Comparison of ENCODE assay signal across 22 cellular contexts in the genomic region with DNA sequence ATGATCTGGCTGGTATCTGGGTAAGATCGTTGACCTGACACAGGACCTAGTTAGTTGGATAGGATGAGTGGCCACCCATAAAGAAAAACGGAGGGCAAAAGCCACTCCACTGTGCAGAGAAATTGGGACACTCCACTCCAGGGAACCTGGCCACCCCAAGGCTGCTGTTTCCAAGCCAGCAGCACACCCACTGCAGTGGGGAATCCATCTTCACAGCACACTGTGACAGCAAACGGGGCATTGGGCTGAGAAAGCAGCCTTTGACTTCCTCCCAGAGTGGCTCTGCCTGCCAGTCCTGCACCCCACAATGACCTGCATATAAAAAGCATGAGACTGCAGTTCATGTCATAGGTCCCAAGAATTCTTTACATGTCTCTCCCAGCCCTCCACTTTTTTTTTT. TPM values are rescaled to one million over a fixed set of nuclear protein-coding genes. Genes with fewer than 3 reads are reported as not detected.
A peak's percentile ranks its signal among the peaks of the same experiment; 100 is the strongest.
DNase-seq lines count a peak whose midpoint lies in the region; ATAC-seq and TF ChIP-seq lines count a peak whose summit lies in the region.
"Had no signal": no experiment of that assay in that cellular context is flagged by ENCODE, and none has a peak within 500 bp of the region (broad histone marks: within the 10 kb centered on the region; RNA-seq: fewer than 3 reads in every experiment).

No MANE protein-coding gene starts in this region.

- H3K79me2 ChIP-seq in HCT116 (ENCODE audit: insufficient read depth, low read length) = peaks cover 8% of the 10 kb centered on the region; the same call in 1 of the 2 replicates

- TF ChIP-seq CTCF in Caco-2 (IDR thresholded peaks at IDR 0.05; ENCODE audit: insufficient read depth in 1 of 2, low read depth in 1 of 2, low read length in 1 of 2, severe bottlenecking in 1 of 2, unreplicated experiment in 1 of 2) = no peak
- TF ChIP-seq CTCF in HCT116 (IDR thresholded peaks at IDR 0.05 in 2 of 3, conservative IDR thresholded peaks at IDR 0.05 in 1 of 3; ENCODE audit: borderline replicate concordance in 1 of 3, insufficient read depth in 1 of 3, low read depth in 2 of 3, low read length in 2 of 3) = no peak
- no peak for TF ChIP-seq CTCF in brain microvascular endothelial cell (IDR thresholded peaks at IDR 0.05; ENCODE audit: low read depth, low read length, missing control alignments)

- H3K4me3 ChIP-seq in Caco-2 (ENCODE audit: low read depth, low read length) = no peak overlapping the region
- H3K4me3 ChIP-seq in HCT116 (replicated peaks in 1 of 2; ENCODE audit: low read depth in 1 of 2, low read length in 2 of 2) = no peak overlapping the region
- H3K4me3 ChIP-seq in brain microvascular endothelial cell (ENCODE audit: low read depth, low read length) = no peak overlapping the region
- H3K4me3 ChIP-seq: transverse colon had no signal

- CTCF ChIA-PET in Caco-2 (lab: Charles Lee) (no interaction called here), HCT116 (lab: Charles Lee) (no interaction called here)

- H3K4me3 Mint-ChIP-seq in Caco-2 (ENCODE audit: unreplicated experiment) = no peak overlapping the region
- H3K4me3 Mint-ChIP-seq in naive B cell = no peak overlapping the region
- H3K4me3 Mint-ChIP-seq: activated T-cell treated with anti-CD3 and anti-CD28 coated beads, Interleukin-2, amount 50 U/mL, for 4 hours; CD8-positive, alpha-beta memory T cell; central memory CD8-positive, alpha-beta T cell; stimulated activated naive CD8-positive, alpha-beta T cell treated with anti-CD3 and anti-CD28 coated beads, Interleukin-15, amount 100 ng/mL, for 72 hours had no signal

- in situ Hi-C loops in brain microvascular endothelial cell (cut with HindIII; ENCODE audit: low pct_ligation_motif_present, low sequenced_read_pairs) = no loop called here

- TF ChIP-seq RAD21 in HCT116 (IDR thresholded peaks at IDR 0.05; ENCODE audit: low read depth) = no peak

- peaks cover 21% of the 10 kb centered on the region for H3K4me1 ChIP-seq in Caco-2
- H3K4me1 ChIP-seq in HCT116 (ENCODE audit: control insufficient read depth in 1 of 2, insufficient read depth in 2 of 2, low read length in 2 of 2) = peaks cover 7 to 28% of the 10 kb centered on the region in 2 experiments; a peak in 3 of 4 replicates

- H3K9me3 Mint-ChIP-seq in Caco-2 (ENCODE audit: unreplicated experiment) = no peaks in the 10 kb centered on the region
- no peaks in the 10 kb centered on the region for H3K9me3 Mint-ChIP-seq in naive B cell
- H3K9me3 Mint-ChIP-seq: CD8-positive, alpha-beta memory T cell; central memory CD8-positive, alpha-beta T cell had no signal

- H3K9me2 ChIP-seq in HCT116 (ENCODE audit: insufficient read depth) = no peaks in the 10 kb centered on the region

- DNase-seq in Caco-2 = no peak
- DNase-seq in HCT116 (ENCODE audit: low read depth, low spot score) = no peak
- DNase-seq in brain microvascular endothelial cell = peak; percentile 4
- DNase-seq in naive B cell = no peak
- DNase-seq in activated CD4-positive, alpha-beta T cell treated with anti-CD3 and anti-CD28 coated beads for 1 hour = no peak
- no peak for DNase-seq in NCI-H2171 (lab: John Stamatoyannopoulos, UW)
- DNase-seq in dermis blood vessel endothelial cell = no peak
- no peak for DNase-seq in NCI-H2107 (lab: John Stamatoyannopoulos, UW)
- DNase-seq: activated CD8-positive, alpha-beta memory T cell treated with anti-CD3 and anti-CD28 coated beads for 24 hours; activated naive CD4-positive, alpha-beta T cell treated with anti-CD3 and anti-CD28 coated beads, Interleukin-2, amount 50 U/mL, for 16 hours; activated T-cell treated with anti-CD3 and anti-CD28 coated beads, Interleukin-2, amount 50 U/mL, for 4 hours; anterior cingulate cortex; CD8-positive, alpha-beta memory T cell; glutamatergic neuron; NCI-H1436 treated with DMSO at 0.1 percent for 48 hours; NCI-H2171 treated with DMSO at 0.1 percent for 48 hours; NCI-H82; stimulated activated CD4-positive, alpha-beta T cell treated with anti-CD3 and anti-CD28 coated beads, Interleukin-4, amount 100 ng/mL, for 1 hour; stimulated activated naive CD8-positive, alpha-beta T cell treated with anti-CD3 and anti-CD28 coated beads, Interleukin-15, amount 100 ng/mL, for 72 hours; transverse colon had no signal

- H3K36me3 Mint-ChIP-seq in Caco-2 (ENCODE audit: insufficient read depth, unreplicated experiment) (peaks cover 36% of the 10 kb centered on the region), naive B cell (peaks cover 15 to 27% of the 10 kb centered on the region in 2 donors)

- H3K9me3 ChIP-seq in Caco-2 (no peaks in the 10 kb centered on the region; the same call in 1 of the 2 replicates), HCT116 (ENCODE audit: control insufficient read depth in 1 of 2, insufficient read depth in 1 of 2, low read depth in 1 of 2, low read length in 2 of 2) (no peaks in the 10 kb centered on the region)
- H3K9me3 ChIP-seq: transverse colon had no signal

- POLR2A ChIA-PET in Caco-2 (lab: Charles Lee) = no interaction called here
- POLR2A ChIA-PET in HCT116 (lab: Charles Lee) = no interaction called here

- H3K4me2 ChIP-seq in HCT116 (ENCODE audit: low read length) = peak overlapping the region; percentile 48

- peaks cover 1% of the 10 kb centered on the region; the same call in 1 of the 2 replicates for H3K36me3 ChIP-seq in Caco-2 (ENCODE audit: control insufficient read depth, insufficient read depth, low read length)
- H3K36me3 ChIP-seq in HCT116 (ENCODE audit: control insufficient read depth in 1 of 2, insufficient read depth in 2 of 2, low read length in 2 of 2) = peaks cover 0 to 7% of the 10 kb centered on the region in 2 experiments; a peak in 1 of 4 replicates
- no peaks in the 10 kb centered on the region for H3K36me3 ChIP-seq in brain microvascular endothelial cell (replicated peaks)
- H3K36me3 ChIP-seq: transverse colon had no signal

- no peaks in the 10 kb centered on the region for H3K27me3 ChIP-seq in Caco-2 (replicated peaks; ENCODE audit: control insufficient read depth, insufficient read depth, low read length)
- H3K27me3 ChIP-seq in HCT116 (ENCODE audit: insufficient read depth, low read length) = no peaks in the 10 kb centered on the region
- H3K27me3 ChIP-seq in brain microvascular endothelial cell (replicated peaks) = no peaks in the 10 kb centered on the region
- H3K27me3 ChIP-seq: transverse colon had no signal

- H2AFZ ChIP-seq in HCT116 (ENCODE audit: low read depth, low read length, poor library complexity, severe bottlenecking) = no peak overlapping the region

- peak overlapping the region; percentile 29 for H3K27ac Mint-ChIP-seq in Caco-2 (ENCODE audit: unreplicated experiment)
- peak overlapping the region in 4 of 6 donors; percentile 49 to 60 (median 56) for H3K27ac Mint-ChIP-seq in naive B cell
- H3K27ac Mint-ChIP-seq: stimulated activated naive CD8-positive, alpha-beta T cell treated with anti-CD3 and anti-CD28 coated beads, Interleukin-15, amount 100 ng/mL, for 72 hours had no signal

- ATAC-seq in HCT116 (peak; percentile 41), naive B cell (ENCODE audit: low read depth in 2 of 2) (no peak)
- ATAC-seq: activated T-cell treated with anti-CD3 and anti-CD28 coated beads, Interleukin-2, amount 50 U/mL, for 4 hours; HepG2; stimulated activated naive CD8-positive, alpha-beta T cell treated with anti-CD3 and anti-CD28 coated beads, Interleukin-15, amount 100 ng/mL, for 72 hours had no signal

- H3K4me1 Mint-ChIP-seq in Caco-2 (ENCODE audit: low read depth, unreplicated experiment) (peaks cover 8% of the 10 kb centered on the region), naive B cell (peaks cover 20 to 32% (median 28%) of the 10 kb centered on the region in 3 donors)
- H3K4me1 Mint-ChIP-seq: central memory CD8-positive, alpha-beta T cell; stimulated activated naive CD8-positive, alpha-beta T cell treated with anti-CD3 and anti-CD28 coated beads, Interleukin-15, amount 100 ng/mL, for 72 hours had no signal

- RAD21 ChIA-PET in HCT116 (lab: Charles Lee; ENCODE audit: low non-redundant PET in 1 of 2, low total read pairs in 2 of 2, uncharacterized antibody in 2 of 2, unreplicated experiment in 2 of 2) = no interaction called here

- intact Hi-C loops in Caco-2 (cut with micrococcal nuclease; ENCODE audit: unreplicated experiment) (no loop called here), HCT116 (cut with micrococcal nuclease) (no loop called here)

- no peak overlapping the region for H3K9ac ChIP-seq in HCT116 (ENCODE audit: low read length)

- H4K20me1 ChIP-seq in HCT116 (ENCODE audit: insufficient read depth) = peaks cover 4% of the 10 kb centered on the region; the same call in 1 of the 2 replicates

- no peak for TF ChIP-seq POLR2A in HCT116 (IDR thresholded peaks at IDR 0.05; ENCODE audit: borderline replicate concordance, extremely low read depth, insufficient read depth, insufficient read length)

- H3K27me3 Mint-ChIP-seq in Caco-2 (ENCODE audit: insufficient read depth, unreplicated experiment) (no peaks in the 10 kb centered on the region), naive B cell (no peaks in the 10 kb centered on the region)
- H3K27me3 Mint-ChIP-seq: CD8-positive, alpha-beta memory T cell; central memory CD8-positive, alpha-beta T cell; stimulated activated naive CD8-positive, alpha-beta T cell treated with anti-CD3 and anti-CD28 coated beads, Interleukin-15, amount 100 ng/mL, for 72 hours had no signal

- H3K27ac ChIP-seq in HCT116 (ENCODE audit: low read depth, low read length) (no peak overlapping the region; the same call in 1 of the 2 replicates), brain microvascular endothelial cell (peak overlapping the region; percentile 95)
- H3K27ac ChIP-seq: transverse colon had no signal

- BruUV-seq in Caco-2 (replicated peaks; lab: Mats Ljungman, UMichigan) (no TSS peak), HCT116 (replicated peaks; lab: Mats Ljungman, UMichigan) (no TSS peak)

TF ChIP-seq in HCT116, 20 proteins besides CTCF, POLR2A, EP300 and RAD21 (continues in another document):
- TF ChIP-seq CEBPB (IDR thresholded peaks at IDR 0.05; ENCODE audit: low read depth) (no peak), POLR2AphosphoS5 (IDR thresholded peaks at IDR 0.05; ENCODE audit: low read depth, low read length) (no peak)

RNA-seq across cellular contexts. Expression of gene MTPN, which starts 52.9 kb away (rescaled TPM):
- total RNA-seq in Caco-2 (2022) = 136 and 138 TPM in 2 replicates
- 152 TPM for total RNA-seq in HCT116 (2021; ENCODE audit: unreplicated experiment)
- polyA plus RNA-seq in HCT116 (2012) = 52.9 and 69.3 TPM in 2 replicates
- 100 to 1,000 TPM; 203 to 341 (median 281) TPM for polyA plus RNA-seq in naive B cell (ENCODE audit: low read depth in 6 of 6)
- 101 and 171 TPM in 2 replicates for total RNA-seq in dermis blood vessel endothelial cell
